In genomic region chr5:161064297-161064696, GRCh38 we compare ENCODE assay signal across 16 cellular contexts.
A peak's percentile ranks its signal among the peaks of the same experiment; 100 is the strongest.
DNase-seq lines count a peak whose midpoint lies in the region; ATAC-seq and TF ChIP-seq lines count a peak whose summit lies in the region.
"Had no signal": no experiment of that assay in that cellular context is flagged by ENCODE, and none has a peak within 500 bp of the region (broad histone marks: within the 10 kb centered on the region; RNA-seq: fewer than 3 reads in every experiment).

No MANE protein-coding gene starts in this region.

- no peak overlapping the region for H3K4ac ChIP-seq in mesendoderm (ENCODE audit: low read depth, low read length)

- H3K4me3 ChIP-seq in GM23338 (no peak overlapping the region), mesendoderm (ENCODE audit: low read length) (no peak overlapping the region)
- H3K4me3 ChIP-seq: BLaER1 treated with 17β-estradiol and CSF1 and Interleukin-3, amounts not matched to agents 10 nM and 100 nM; HAP-1 had no signal

- H3K4me1 Mint-ChIP-seq in GM23338 (peaks cover 7% of the 10 kb centered on the region; the same call in 2 of the 3 replicates), WTC11 (peaks cover 11% of the 10 kb centered on the region)
- H3K4me1 Mint-ChIP-seq: B cell had no signal

- H3K27me3 ChIP-seq in GM23338 (ENCODE audit: insufficient read depth) (no peaks in the 10 kb centered on the region), mesendoderm (ENCODE audit: insufficient read depth, low read length, poor library complexity) (no peaks in the 10 kb centered on the region)
- H3K27me3 ChIP-seq: BLaER1 treated with 17β-estradiol and CSF1 and Interleukin-3, amounts not matched to agents 10 nM and 100 nM had no signal

- no peak overlapping the region for H2BK120ac ChIP-seq in mesendoderm (ENCODE audit: low read depth, low read length)

- no peaks in the 10 kb centered on the region for H3F3A ChIP-seq in GM23338 (replicated peaks; ENCODE audit: low read depth)

- peaks cover 2% of the 10 kb centered on the region; the same call in 1 of the 3 replicates for H3K9me3 Mint-ChIP-seq in GM23338
- H3K9me3 Mint-ChIP-seq in WTC11: peaks cover 8% of the 10 kb centered on the region
- H3K9me3 Mint-ChIP-seq: CD8-positive, alpha-beta T cell had no signal

- H3K79me1 ChIP-seq in mesendoderm (ENCODE audit: low read length): no peaks in the 10 kb centered on the region

- H3K79me2 ChIP-seq in GM23338 (replicated peaks; ENCODE audit: insufficient read depth): no peaks in the 10 kb centered on the region
- H3K79me2 ChIP-seq in mesendoderm (ENCODE audit: control insufficient read depth, insufficient read depth, low read length): no peaks in the 10 kb centered on the region

- H3K36me3 Mint-ChIP-seq in GM23338 (ENCODE audit: low read depth) (no peaks in the 10 kb centered on the region), WTC11 (no peaks in the 10 kb centered on the region; the same call in 1 of the 2 replicates)
- H3K36me3 Mint-ChIP-seq: CD8-positive, alpha-beta T cell had no signal

- H3K18ac ChIP-seq in mesendoderm (ENCODE audit: low read length): no peak overlapping the region

- CTCF ChIA-PET in WTC11 (lab: Charles Lee): no interaction called here

- no peak overlapping the region for H3K23ac ChIP-seq in mesendoderm (ENCODE audit: low read length)

- TF ChIP-seq CTCF in GM23338 (conservative IDR thresholded peaks at IDR 0.05; ENCODE audit: low read depth in 2 of 2) (no peak), WTC11 (IDR thresholded peaks at IDR 0.05) (no peak)

- no peak overlapping the region for H3K56ac ChIP-seq in mesendoderm (ENCODE audit: low read length)

- no peak overlapping the region for H3K27ac ChIP-seq in GM23338 (ENCODE audit: low read depth)
- no peak overlapping the region for H3K27ac ChIP-seq in mesendoderm (ENCODE audit: low read depth, low read length)
- H3K27ac ChIP-seq: BLaER1 treated with 17β-estradiol and CSF1 and Interleukin-3, amounts not matched to agents 10 nM and 100 nM had no signal

- no CpG with 5 or more reads among the region's 2 CpGs for WGBS in mesendoderm (ENCODE audit: extremely low coverage, insufficient coverage, low lambda C conversion rate)

- H3K27ac Mint-ChIP-seq in GM23338: no peak overlapping the region
- H3K27ac Mint-ChIP-seq in WTC11: no peak overlapping the region
- H3K27ac Mint-ChIP-seq: B cell; CD8-positive, alpha-beta T cell had no signal

- H3K27me3 Mint-ChIP-seq in GM23338 (ENCODE audit: insufficient read depth, low read depth, poor library complexity) (peaks cover 2% of the 10 kb centered on the region), WTC11 (ENCODE audit: low read depth) (no peaks in the 10 kb centered on the region)

- H3K9me2 ChIP-seq in GM23338 (ENCODE audit: insufficient read depth): no peaks in the 10 kb centered on the region

- peak; percentile 74 for ATAC-seq in GM23338
- peak; percentile 78 for ATAC-seq in WTC11
- ATAC-seq: CD8-positive, alpha-beta T cell had no signal

- no peak overlapping the region for H2AK5ac ChIP-seq in mesendoderm (ENCODE audit: low read length)

- H4K20me1 ChIP-seq in GM23338 (replicated peaks; ENCODE audit: insufficient read depth): no peaks in the 10 kb centered on the region
- H4K20me1 ChIP-seq: BLaER1 treated with 17β-estradiol and CSF1 and Interleukin-3, amounts not matched to agents 10 nM and 100 nM had no signal

- H3K4me3 Mint-ChIP-seq in GM23338 (no peak overlapping the region), WTC11 (no peak overlapping the region)
- H3K4me3 Mint-ChIP-seq: B cell; CD8-positive, alpha-beta T cell had no signal

- H2BK15ac ChIP-seq in mesendoderm (replicated peaks; ENCODE audit: low read depth): no peak overlapping the region

- H4K5ac ChIP-seq in mesendoderm (ENCODE audit: low read length): no peak overlapping the region

- H3K4me2 ChIP-seq in GM23338 (no peak overlapping the region), mesendoderm (ENCODE audit: low read length) (no peak overlapping the region)
- H3K4me2 ChIP-seq: BLaER1 treated with 17β-estradiol and CSF1 and Interleukin-3, amounts not matched to agents 10 nM and 100 nM had no signal

- H3K9ac ChIP-seq in mesendoderm (ENCODE audit: low read length): no peak overlapping the region
- H3K9ac ChIP-seq: BLaER1 treated with 17β-estradiol and CSF1 and Interleukin-3, amounts not matched to agents 10 nM and 100 nM had no signal

- H2BK5ac ChIP-seq in mesendoderm (ENCODE audit: low read length): no peak overlapping the region

- H3K4me1 ChIP-seq in GM23338 (ENCODE audit: insufficient read depth) (peaks cover 10% of the 10 kb centered on the region), mesendoderm (ENCODE audit: control insufficient read depth, low read depth, low read length) (no peaks in the 10 kb centered on the region)
- H3K4me1 ChIP-seq: BLaER1 treated with 17β-estradiol and CSF1 and Interleukin-3, amounts not matched to agents 10 nM and 100 nM; HAP-1 had no signal

- peak overlapping the region; percentile 72 for H2AFZ ChIP-seq in GM23338

- DNase-seq in NCI-H2171 treated with DMSO at 0.1 percent for 48 hours (lab: John Stamatoyannopoulos, UW) (peak; percentile 13), NCI-H2171 (lab: John Stamatoyannopoulos, UW) (no peak), GM23338 (ENCODE audit: low spot score) (peak; percentile 29), WTC11 (ENCODE audit: low spot score) (no peak), mesendoderm (peak; percentile 8), HCEC 1CT (no peak)
- no peak for DNase-seq in activated T-cell treated with anti-CD3 and anti-CD28 coated beads, Interleukin-2, amount 50 U/mL, for 48 hours
- DNase-seq: 8988T; Calu3; CD8-positive, alpha-beta T cell; DMS79 treated with DMSO at 0.1 percent for 48 hours; GF-D8; IMR-90 had no signal

- H4K8ac ChIP-seq in mesendoderm (ENCODE audit: low read depth, low read length): no peak overlapping the region

- H3K36me3 ChIP-seq in GM23338 (ENCODE audit: insufficient read depth): no peaks in the 10 kb centered on the region
- no peaks in the 10 kb centered on the region for H3K36me3 ChIP-seq in mesendoderm (ENCODE audit: control insufficient read depth, insufficient read depth, low read length)
- H3K36me3 ChIP-seq: BLaER1 treated with 17β-estradiol and CSF1 and Interleukin-3, amounts not matched to agents 10 nM and 100 nM; HAP-1 had no signal

- POLR2A ChIA-PET in WTC11 (lab: Charles Lee): no interaction called here

TF ChIP-seq in WTC11, 78 proteins besides CTCF, POLR2A, EP300 and RAD21 (continues in another document):
- TF ChIP-seq ZNF671 (CRISPR knock-in tag; IDR thresholded peaks at IDR 0.05) (no peak), GRHL2 (CRISPR knock-in tag; IDR thresholded peaks at IDR 0.05; ENCODE audit: insufficient replicate concordance, severe bottlenecking) (no peak), ZNF416 (CRISPR knock-in tag; IDR thresholded peaks at IDR 0.05) (no peak), AR (CRISPR knock-in tag; IDR thresholded peaks at IDR 0.05) (no peak), GABPB1 (CRISPR knock-in tag; IDR thresholded peaks at IDR 0.05) (no peak), ZNF532 (CRISPR knock-in tag; IDR thresholded peaks at IDR 0.05; ENCODE audit: borderline replicate concordance) (no peak)

Comparison
In these comparisons a context has a peak if more than half of its experiments do, and no peak if none do; other contexts are left out.
1. DNase-seq: peak in NCI-H2171 treated with DMSO at 0.1 percent for 48 hours (single experiment), GM23338 (single experiment) and mesendoderm (single experiment); none in NCI-H2171 (single experiment), WTC11 (single experiment), activated T-cell treated with anti-CD3 and anti-CD28 coated beads, Interleukin-2, amount 50 U/mL, for 48 hours (0 of 2) and HCEC 1CT (single experiment).